8 cellular contexts compared by ENCODE assay signal in genomic region chr6:47414517-47415167, GRCh38.
DNase-seq lines count a peak whose midpoint lies in the region; ATAC-seq and TF ChIP-seq lines count a peak whose summit lies in the region.

No MANE protein-coding gene starts in this region.

- no peaks in the 10 kb centered on the region for H3K9me3 Mint-ChIP-seq in IgD-negative memory B cell
- H3K9me3 Mint-ChIP-seq in activated naive CD4-positive, alpha-beta T cell treated with anti-CD3 and anti-CD28 coated beads, Interleukin-2, amount 50 U/mL, for 72 hours: no peaks in the 10 kb centered on the region

- H3K9me3 ChIP-seq in right atrium auricular region: no peaks in the 10 kb centered on the region
- H3K9me3 ChIP-seq in smooth muscle cell (replicated peaks; ENCODE audit: low read depth): no peaks in the 10 kb centered on the region

- peaks cover 4% of the 10 kb centered on the region for H3K36me3 Mint-ChIP-seq in IgD-negative memory B cell
- no peaks in the 10 kb centered on the region for H3K36me3 Mint-ChIP-seq in activated naive CD4-positive, alpha-beta T cell treated with anti-CD3 and anti-CD28 coated beads, Interleukin-2, amount 50 U/mL, for 72 hours

- H3K79me2 ChIP-seq in smooth muscle cell (ENCODE audit: low read depth): no peaks in the 10 kb centered on the region

- peaks cover 14 to 15% (median 15%) of the 10 kb centered on the region in 3 donors for H3K4me1 Mint-ChIP-seq in IgD-negative memory B cell

- H2AFZ ChIP-seq in smooth muscle cell (ENCODE audit: low read depth): peak overlapping the region; percentile 97

- peak overlapping the region; percentile 71 to 92 (median 76) for H3K4me3 Mint-ChIP-seq in IgD-negative memory B cell

- H3K4me1 ChIP-seq in right atrium auricular region: peaks cover 0 to 5% of the 10 kb centered on the region in 2 donors
- no peaks in the 10 kb centered on the region for H3K4me1 ChIP-seq in smooth muscle cell (ENCODE audit: low read depth)

- H3K9ac ChIP-seq in smooth muscle cell (ENCODE audit: low read depth): peak overlapping the region; percentile 84

- H3K27ac ChIP-seq in right atrium auricular region: peak overlapping the region; percentile 53 to 55
- peak overlapping the region; percentile 73 for H3K27ac ChIP-seq in smooth muscle cell (ENCODE audit: low read depth)

- no peak for TF ChIP-seq CTCF in GM12864 (IDR thresholded peaks at IDR 0.05; ENCODE audit: low read depth, low read length, missing control alignments)
- TF ChIP-seq CTCF in right atrium auricular region (IDR thresholded peaks at IDR 0.05): no peak
- no peak for TF ChIP-seq CTCF in smooth muscle cell (IDR thresholded peaks at IDR 0.05; ENCODE audit: borderline replicate concordance, insufficient read depth, poor library complexity, severe bottlenecking)

- ATAC-seq in GM21619 (IDR thresholded peaks at IDR 0.05; ENCODE audit: unreplicated experiment): peak; percentile 73
- ATAC-seq in activated naive CD4-positive, alpha-beta T cell treated with anti-CD3 and anti-CD28 coated beads, Interleukin-2, amount 50 U/mL, for 72 hours: peak; percentile 63 to 65

- WGBS in smooth muscle cell (ENCODE audit: low lambda C conversion rate): 35% methylated on average over 11 of the region's 11 CpGs

- peaks cover under 1% of the 10 kb centered on the region for H3K27me3 Mint-ChIP-seq in IgD-negative memory B cell

- H3F3A ChIP-seq in smooth muscle cell (ENCODE audit: low read depth): no peaks in the 10 kb centered on the region

- H3K27ac Mint-ChIP-seq in IgD-negative memory B cell: peak overlapping the region; percentile 3 to 65 (median 16)
- peak overlapping the region; percentile 80 to 89 for H3K27ac Mint-ChIP-seq in activated naive CD4-positive, alpha-beta T cell treated with anti-CD3 and anti-CD28 coated beads, Interleukin-2, amount 50 U/mL, for 72 hours

- no peaks in the 10 kb centered on the region for H4K20me1 ChIP-seq in smooth muscle cell (ENCODE audit: low read depth)

- DNase-seq in GM12864 (ENCODE audit: low read depth) (peak; percentile 37), right atrium auricular region (ENCODE audit: low spot score) (no peak), smooth muscle cell (lab: John Stamatoyannopoulos, UW; ENCODE audit: unreplicated experiment) (no peak), DMS114 treated with DMSO at 0.1 percent for 48 hours (lab: John Stamatoyannopoulos, UW; ENCODE audit: unreplicated experiment) (no peak), NCI-H524 treated with DMSO at 0.1 percent for 48 hours (lab: John Stamatoyannopoulos, UW) (no peak)
- DNase-seq in activated naive CD4-positive, alpha-beta T cell treated with anti-CD3 and anti-CD28 coated beads, Interleukin-2, amount 50 U/mL, for 72 hours (ENCODE audit: low spot score in 2 of 2): peak in 1 of 2 donors; percentile 7

- H3K36me3 ChIP-seq in right atrium auricular region (no peaks in the 10 kb centered on the region), smooth muscle cell (ENCODE audit: low read depth) (no peaks in the 10 kb centered on the region)

- peak overlapping the region; percentile 87 for H3K4me2 ChIP-seq in smooth muscle cell

- H3K27me3 ChIP-seq in right atrium auricular region (no peaks in the 10 kb centered on the region), smooth muscle cell (ENCODE audit: low read depth) (peaks cover 6% of the 10 kb centered on the region)

- H3K4me3 ChIP-seq in GM12864 (ENCODE audit: low read depth, low read length) (peak overlapping the region; percentile 40), right atrium auricular region (peak overlapping the region; percentile 28 to 39), smooth muscle cell (peak overlapping the region; percentile 51)
